In genomic region chr5:159017787-159018186, GRCh38 we compare ENCODE assay signal across 8 cellular contexts.
A peak's percentile ranks its signal among the peaks of the same experiment; 100 is the strongest.
DNase-seq lines count a peak whose midpoint lies in the region; TF ChIP-seq lines count a peak whose summit lies in the region.

No MANE protein-coding gene starts in this region.

- no peaks in the 10 kb centered on the region for H3K36me3 ChIP-seq in HEK293 (ENCODE audit: control insufficient read depth in 2 of 2, insufficient read depth in 1 of 2, low read length in 2 of 2)

- intact Hi-C loops in lower leg skin (cut with DNase I; ENCODE audit: low total_unique reads), result no loop called here

- no peaks in the 10 kb centered on the region for H3K9me3 ChIP-seq in HEK293 (ENCODE audit: control insufficient read depth, insufficient read depth, low read depth, low read length)

- CTCF ChIA-PET in HEK293 (lab: Yijun Ruan, JAX), result interaction anchor here (0.6 to 1.0 kb wide), 2 partner anchors 15 to 37 kb away, joined by 3 read pairs; no protein-coding TSS in a partner anchor

- no peak overlapping the region for H3K4me3 ChIP-seq in HEK293 (ENCODE audit: low read depth, low read length)
- H3K4me3 ChIP-seq in lower leg skin (ENCODE audit: low read depth, poor library complexity, severe bottlenecking), result no peak overlapping the region

- TF ChIP-seq CTCF in HEK293 (tag by site-specific recombination; IDR thresholded peaks at IDR 0.05) (no peak), VCaP (conservative IDR thresholded peaks at IDR 0.05) (no peak), lower leg skin (IDR thresholded peaks at IDR 0.05) (no peak)

- H3K27ac ChIP-seq in HEK293 (ENCODE audit: extremely low read depth, low read depth, low read length) (no peak overlapping the region), VCaP (peak overlapping the region; percentile 90)

- 19 to 21% methylated on average over 4 of the region's 4 CpGs for WGBS in lower leg skin, 2 donors

- TF ChIP-seq POLR2A in lower leg skin (IDR thresholded peaks at IDR 0.05), result no peak

- peaks cover 6% of the 10 kb centered on the region; the same call in 1 of the 2 replicates for H3K4me1 ChIP-seq in HEK293 (ENCODE audit: control insufficient read depth, insufficient read depth, low read length)

- peak; percentile 67 to 76 for DNase-seq in AML-193 (lab: John Stamatoyannopoulos, UW)
- DNase-seq in iPS-NIHi7 (ENCODE audit: extremely low spot score), result peak; percentile 70
- DNase-seq in activated T-cell treated with anti-CD3 and anti-CD28 coated beads for 4 hours, result no peak
- no peak for DNase-seq in lower leg skin (ENCODE audit: low spot score in 2 of 2)
- no peak for DNase-seq in SHP77 treated with DMSO at 0.1 percent for 48 hours (lab: John Stamatoyannopoulos, UW)
- DNase-seq in NCI-H146 treated with DMSO at 0.1 percent for 48 hours (lab: John Stamatoyannopoulos, UW; ENCODE audit: unreplicated experiment), result no peak

- POLR2A ChIA-PET in HEK293 (lab: Yijun Ruan, JAX), result no interaction called here

TF ChIP-seq in HEK293, 187 proteins besides CTCF, POLR2A, EP300 and RAD21 (continues in another document):
- TF ChIP-seq ZIC2 (tag by site-specific recombination; IDR thresholded peaks at IDR 0.05) (peak; percentile 38; the same call in 1 of the 2 replicates), ZNF366 (tag by site-specific recombination; conservative IDR thresholded peaks at IDR 0.05) (0 out of 2 replicates have a peak, but pooled peaks have one; percentile 22), ZNF335 (tag by site-specific recombination; conservative IDR thresholded peaks at IDR 0.05) (peak; percentile 23; the same call in 1 of the 2 replicates), ZSCAN18 (tag by site-specific recombination; IDR thresholded peaks at IDR 0.05) (0 out of 2 replicates have a peak, but pooled peaks have one; percentile 20), MEIS1 (CRISPR knock-in tag; IDR thresholded peaks at IDR 0.05; ENCODE audit: borderline replicate concordance) (no peak), ZFHX2 (tag by site-specific recombination; conservative IDR thresholded peaks at IDR 0.05) (peak; percentile 24; the same call in 1 of the 2 replicates), ZNF146 (tag by site-specific recombination; IDR thresholded peaks at IDR 0.05) (no peak), ZBTB11 (tag by site-specific recombination; conservative IDR thresholded peaks at IDR 0.05; ENCODE audit: low read depth) (0 out of 2 replicates have a peak, but pooled peaks have one; percentile 25), ZNF2 (tag by site-specific recombination; IDR thresholded peaks at IDR 0.05) (no peak), ZBTB17 (tag by site-specific recombination; IDR thresholded peaks at IDR 0.05) (0 out of 2 replicates have a peak, but pooled peaks have one; percentile 11), ZNF114 (tag by site-specific recombination; IDR thresholded peaks at IDR 0.05) (no peak), ZNF514 (tag by site-specific recombination; IDR thresholded peaks at IDR 0.05) (no peak), ZSCAN23 (tag by site-specific recombination; IDR thresholded peaks at IDR 0.05) (0 out of 2 replicates have a peak, but pooled peaks have one; percentile 14), AEBP2 (tag by site-specific recombination; IDR thresholded peaks at IDR 0.05; ENCODE audit: borderline replicate concordance) (no peak), ZNF544 (tag by site-specific recombination; IDR thresholded peaks at IDR 0.05) (no peak), TCF7L2 (IDR thresholded peaks at IDR 0.05; ENCODE audit: borderline replicate concordance, low read depth, low read length) (no peak), ZNF692 (tag by site-specific recombination; IDR thresholded peaks at IDR 0.05) (0 out of 2 replicates have a peak, but pooled peaks have one; percentile 49), ZNF621 (tag by site-specific recombination; IDR thresholded peaks at IDR 0.05) (no peak), ZNF830 (tag by site-specific recombination; IDR thresholded peaks at IDR 0.05; ENCODE audit: low read depth) (no peak), MZF1 (tag by site-specific recombination; IDR thresholded peaks at IDR 0.05; ENCODE audit: borderline replicate concordance) (no peak)

Comparison
In these comparisons a context has a peak if more than half of its experiments do, and no peak if none do; other contexts are left out.
1. DNase-seq: peak in AML-193 (2 of 2) and iPS-NIHi7 (single experiment); none in activated T-cell treated with anti-CD3 and anti-CD28 coated beads for 4 hours (single experiment), lower leg skin (0 of 2), SHP77 treated with DMSO at 0.1 percent for 48 hours (single experiment) and NCI-H146 treated with DMSO at 0.1 percent for 48 hours (single experiment).